In genomic region chrX:68990948-68991347, GRCh38 we compare ENCODE assay signal across 23 cellular contexts.
"Had no signal": no experiment of that assay in that cellular context is flagged by ENCODE, and none has a peak within 500 bp of the region (broad histone marks: within the 10 kb centered on the region; RNA-seq: fewer than 3 reads in every experiment).

No MANE protein-coding gene starts in this region.

- DNase-seq: dermis blood vessel endothelial cell; effector memory CD4-positive, alpha-beta T cell; foreskin keratinocyte; heart left ventricle; kidney; left cardiac atrium; left lung; naive thymus-derived CD8-positive, alpha-beta T cell; occipital lobe; ovary; retina; right lobe of liver; small intestine; stimulated activated CD4-positive, alpha-beta T cell treated with anti-CD3 and anti-CD28 coated beads, Interleukin-15, amount 100 ng/mL, for 24 hours; stimulated activated CD4-positive, alpha-beta T cell treated with anti-CD3 and anti-CD28 coated beads, Interleukin-4, amount 100 ng/mL, for 1 hour; stimulated activated CD8-positive, alpha-beta memory T cell treated with anti-CD3 and anti-CD28 coated beads, Interleukin-4, amount 100 ng/mL, for 48 hours; stimulated activated naive CD4-positive, alpha-beta T cell; stimulated activated naive CD8-positive, alpha-beta T cell treated with anti-CD3 and anti-CD28 coated beads, Interleukin-15, amount 100 ng/mL, for 72 hours had no signal

- H3K4me3 ChIP-seq: coronary artery, esophagus muscularis mucosa, gastroesophageal sphincter, heart left ventricle, hepatocyte, left lung, ovary, right lobe of liver, suprapubic skin had no signal

- H3K4me1 ChIP-seq: foreskin keratinocyte, right lobe of liver had no signal

- FAIRE-seq: kidney, small intestine had no signal

- ATAC-seq: foreskin keratinocyte; naive thymus-derived CD8-positive, alpha-beta T cell; stimulated activated naive CD8-positive, alpha-beta T cell treated with anti-CD3 and anti-CD28 coated beads, Interleukin-15, amount 100 ng/mL, for 72 hours had no signal

- H3K27me3 ChIP-seq: esophagus muscularis mucosa, foreskin keratinocyte, gastroesophageal sphincter, hepatocyte, left lung, ovary, right lobe of liver, suprapubic skin had no signal

- H2AFZ ChIP-seq: hepatocyte had no signal

- H3K27ac ChIP-seq: foreskin keratinocyte, left lung, ovary, right lobe of liver, suprapubic skin had no signal

- H3K79me2 ChIP-seq: hepatocyte had no signal

- H3K4me2 ChIP-seq: hepatocyte had no signal

- H3K9me3 ChIP-seq: esophagus muscularis mucosa, gastroesophageal sphincter, heart left ventricle, left lung, ovary, right lobe of liver, suprapubic skin had no signal

- H3K36me3 ChIP-seq: esophagus muscularis mucosa, gastroesophageal sphincter, heart left ventricle, left lung, ovary, right lobe of liver, suprapubic skin had no signal
